Comparison of ENCODE assay signal across 1 cellular context in the genomic region with DNA sequence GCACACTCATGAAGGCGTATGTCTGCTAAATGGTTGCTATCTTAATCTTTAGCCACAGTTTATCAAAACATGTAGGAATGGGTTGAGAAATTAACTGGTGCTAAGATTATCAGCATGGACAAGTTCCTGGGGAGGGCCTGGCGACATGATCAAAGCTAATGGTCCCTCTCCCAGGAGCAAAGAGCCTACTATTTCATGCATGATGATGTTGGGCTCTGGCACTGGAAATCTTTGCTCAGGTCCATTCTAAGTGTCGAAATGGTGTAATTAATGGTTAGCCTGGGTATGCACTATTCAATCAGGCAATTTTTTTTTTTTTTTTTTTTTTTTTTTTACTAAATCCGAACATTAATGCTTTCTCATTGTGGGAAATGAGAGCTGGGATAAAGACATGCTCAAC.
TF ChIP-seq lines count a peak whose summit lies in the region.

No MANE protein-coding gene starts in this region.

TF ChIP-seq in GM23338, 12 proteins besides CTCF, POLR2A, EP300 and RAD21 (continued from another document):
- TF ChIP-seq, protein P1, sequence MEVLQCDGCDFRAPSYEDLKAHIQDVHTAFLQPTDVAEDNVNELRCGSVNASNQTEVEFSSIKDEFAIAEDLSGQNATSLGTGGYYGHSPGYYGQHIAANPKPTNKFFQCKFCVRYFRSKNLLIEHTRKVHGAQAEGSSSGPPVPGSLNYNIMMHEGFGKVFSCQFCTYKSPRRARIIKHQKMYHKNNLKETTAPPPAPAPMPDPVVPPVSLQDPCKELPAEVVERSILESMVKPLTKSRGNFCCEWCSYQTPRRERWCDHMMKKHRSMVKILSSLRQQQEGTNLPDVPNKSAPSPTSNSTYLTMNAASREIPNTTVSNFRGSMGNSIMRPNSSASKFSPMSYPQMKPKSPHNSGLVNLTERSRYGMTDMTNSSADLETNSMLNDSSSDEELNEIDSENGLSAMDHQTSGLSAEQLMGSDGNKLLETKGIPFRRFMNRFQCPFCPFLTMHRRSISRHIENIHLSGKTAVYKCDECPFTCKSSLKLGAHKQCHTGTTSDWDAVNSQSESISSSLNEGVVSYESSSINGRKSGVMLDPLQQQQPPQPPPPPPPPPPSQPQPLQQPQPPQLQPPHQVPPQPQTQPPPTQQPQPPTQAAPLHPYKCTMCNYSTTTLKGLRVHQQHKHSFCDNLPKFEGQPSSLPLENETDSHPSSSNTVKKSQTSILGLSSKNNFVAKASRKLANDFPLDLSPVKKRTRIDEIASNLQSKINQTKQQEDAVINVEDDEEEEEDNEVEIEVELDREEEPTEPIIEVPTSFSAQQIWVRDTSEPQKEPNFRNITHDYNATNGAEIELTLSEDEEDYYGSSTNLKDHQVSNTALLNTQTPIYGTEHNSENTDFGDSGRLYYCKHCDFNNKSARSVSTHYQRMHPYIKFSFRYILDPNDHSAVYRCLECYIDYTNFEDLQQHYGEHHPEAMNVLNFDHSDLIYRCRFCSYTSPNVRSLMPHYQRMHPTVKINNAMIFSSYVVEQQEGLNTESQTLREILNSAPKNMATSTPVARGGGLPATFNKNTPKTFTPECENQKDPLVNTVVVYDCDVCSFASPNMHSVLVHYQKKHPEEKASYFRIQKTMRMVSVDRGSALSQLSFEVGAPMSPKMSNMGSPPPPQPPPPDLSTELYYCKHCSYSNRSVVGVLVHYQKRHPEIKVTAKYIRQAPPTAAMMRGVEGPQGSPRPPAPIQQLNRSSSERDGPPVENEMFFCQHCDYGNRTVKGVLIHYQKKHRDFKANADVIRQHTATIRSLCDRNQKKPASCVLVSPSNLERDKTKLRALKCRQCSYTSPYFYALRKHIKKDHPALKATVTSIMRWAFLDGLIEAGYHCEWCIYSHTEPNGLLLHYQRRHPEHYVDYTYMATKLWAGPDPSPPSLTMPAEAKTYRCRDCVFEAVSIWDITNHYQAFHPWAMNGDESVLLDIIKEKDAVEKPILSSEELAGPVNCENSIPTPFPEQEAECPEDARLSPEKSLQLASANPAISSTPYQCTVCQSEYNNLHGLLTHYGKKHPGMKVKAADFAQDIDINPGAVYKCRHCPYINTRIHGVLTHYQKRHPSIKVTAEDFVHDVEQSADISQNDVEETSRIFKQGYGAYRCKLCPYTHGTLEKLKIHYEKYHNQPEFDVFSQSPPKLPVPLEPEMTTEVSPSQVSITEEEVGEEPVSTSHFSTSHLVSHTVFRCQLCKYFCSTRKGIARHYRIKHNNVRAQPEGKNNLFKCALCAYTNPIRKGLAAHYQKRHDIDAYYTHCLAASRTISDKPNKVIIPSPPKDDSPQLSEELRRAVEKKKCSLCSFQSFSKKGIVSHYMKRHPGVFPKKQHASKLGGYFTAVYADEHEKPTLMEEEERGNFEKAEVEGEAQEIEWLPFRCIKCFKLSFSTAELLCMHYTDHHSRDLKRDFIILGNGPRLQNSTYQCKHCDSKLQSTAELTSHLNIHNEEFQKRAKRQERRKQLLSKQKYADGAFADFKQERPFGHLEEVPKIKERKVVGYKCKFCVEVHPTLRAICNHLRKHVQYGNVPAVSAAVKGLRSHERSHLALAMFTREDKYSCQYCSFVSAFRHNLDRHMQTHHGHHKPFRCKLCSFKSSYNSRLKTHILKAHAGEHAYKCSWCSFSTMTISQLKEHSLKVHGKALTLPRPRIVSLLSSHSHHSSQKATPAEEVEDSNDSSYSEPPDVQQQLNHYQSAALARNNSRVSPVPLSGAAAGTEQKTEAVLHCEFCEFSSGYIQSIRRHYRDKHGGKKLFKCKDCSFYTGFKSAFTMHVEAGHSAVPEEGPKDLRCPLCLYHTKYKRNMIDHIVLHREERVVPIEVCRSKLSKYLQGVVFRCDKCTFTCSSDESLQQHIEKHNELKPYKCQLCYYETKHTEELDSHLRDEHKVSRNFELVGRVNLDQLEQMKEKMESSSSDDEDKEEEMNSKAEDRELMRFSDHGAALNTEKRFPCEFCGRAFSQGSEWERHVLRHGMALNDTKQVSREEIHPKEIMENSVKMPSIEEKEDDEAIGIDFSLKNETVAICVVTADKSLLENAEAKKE (CRISPR knock-in tag; IDR thresholded peaks at IDR 0.05): no peak
- TF ChIP-seq CREB1 (CRISPR knock-in tag; IDR thresholded peaks at IDR 0.05; ENCODE audit: low read depth): no peak
- no peak for TF ChIP-seq JUNB (IDR thresholded peaks at IDR 0.05; ENCODE audit: unreplicated experiment)
- no peak for TF ChIP-seq POLR2AphosphoS5 (IDR thresholded peaks at IDR 0.05; ENCODE audit: low read depth)
- no peak for TF ChIP-seq ETS1 (IDR thresholded peaks at IDR 0.05)
- TF ChIP-seq EZH2phosphoT487 (IDR thresholded peaks at IDR 0.05; ENCODE audit: unreplicated experiment): no peak
- no peak for TF ChIP-seq ZNF114 (CRISPR knock-in tag; IDR thresholded peaks at IDR 0.05)
- TF ChIP-seq ZNF331 (CRISPR knock-in tag; IDR thresholded peaks at IDR 0.05; ENCODE audit: low read depth): no peak
- TF ChIP-seq STAT1 (IDR thresholded peaks at IDR 0.05; ENCODE audit: unreplicated experiment): no peak
- no peak for TF ChIP-seq NANOG (IDR thresholded peaks at IDR 0.05; ENCODE audit: borderline replicate concordance)
TF ChIP-seq in GM23338: peak in this region for 0.
